In the genomic region with DNA sequence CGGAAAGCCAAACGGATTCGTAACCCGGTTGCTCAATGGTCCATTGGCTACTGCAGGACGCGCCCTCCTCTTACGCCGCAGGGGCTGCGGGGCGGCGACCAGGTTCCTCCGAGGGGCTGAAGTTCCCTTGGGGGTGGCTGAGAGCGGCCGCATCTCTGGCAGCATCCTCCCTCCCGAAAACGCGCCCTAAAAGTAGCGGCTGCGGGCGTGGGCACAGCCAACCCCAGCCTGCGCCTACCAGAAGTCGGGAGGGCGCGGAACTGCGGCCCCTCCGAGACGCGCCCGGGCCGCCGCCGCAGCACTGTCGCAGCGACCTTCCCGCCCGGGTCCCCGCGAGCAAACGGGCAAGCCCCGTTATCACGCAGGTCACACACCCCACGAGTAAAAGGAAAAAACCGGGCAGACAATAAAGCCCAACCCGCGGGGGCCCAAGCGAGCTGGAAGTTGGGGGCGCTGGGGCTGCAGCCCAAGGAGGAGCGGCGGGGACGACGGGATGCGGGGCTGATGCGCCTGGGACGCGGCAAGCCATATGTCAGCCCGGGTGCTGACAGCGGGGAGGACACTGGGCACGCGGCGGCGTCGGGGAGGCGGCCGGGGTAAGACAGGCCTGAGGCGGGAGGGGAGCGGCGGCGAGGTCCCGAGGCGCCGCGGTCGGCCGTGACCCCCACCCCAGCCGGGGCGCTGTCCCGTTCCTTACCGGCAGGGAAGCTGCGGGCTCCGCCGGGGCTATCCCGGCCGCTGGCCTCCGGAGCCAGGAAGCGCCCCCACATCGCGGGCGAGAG, we compare ENCODE assay signal across 8 cellular contexts. TPM values are rescaled to one million over a fixed set of nuclear protein-coding genes. Genes with fewer than 3 reads are reported as not detected.
DNase-seq lines count a peak whose midpoint lies in the region; ATAC-seq and TF ChIP-seq lines count a peak whose summit lies in the region.

No MANE protein-coding gene starts in this region.

- H3K27me3 ChIP-seq in OCI-LY1 (ENCODE audit: insufficient read depth, low read length) (no peaks in the 10 kb centered on the region), upper lobe of right lung (no peaks in the 10 kb centered on the region)

- peak overlapping the region; percentile 72 for H3K9ac ChIP-seq in OCI-LY1 (ENCODE audit: low read length)

- intact Hi-C loops in upper lobe of right lung (cut with DNase I): no loop called here

- H3K9me3 ChIP-seq in OCI-LY1 (ENCODE audit: low read length): no peaks in the 10 kb centered on the region
- no peaks in the 10 kb centered on the region for H3K9me3 ChIP-seq in upper lobe of right lung

- H3K4me3 Mint-ChIP-seq in neural crest cell: peak overlapping the region; percentile 93

- DNase-seq in AML-193 (lab: John Stamatoyannopoulos, UW) (peak; percentile 46 to 48), fibroblast of the aortic adventitia (ENCODE audit: low read depth) (peak; percentile 56), neural crest cell (ENCODE audit: low read depth, low spot score) (peak; percentile 37), upper lobe of right lung (peak; percentile 72)
- peak; percentile 22 for DNase-seq in activated T-helper 9 cell treated with anti-CD3 and anti-CD28 coated beads, Interleukin-2, amount 50 U/mL, for 16 hours (ENCODE audit: low read depth)

- peaks cover 26% of the 10 kb centered on the region for H3K4me1 ChIP-seq in OCI-LY1 (ENCODE audit: insufficient read depth, low read length, severe bottlenecking)
- peaks cover 21% of the 10 kb centered on the region for H3K4me1 ChIP-seq in upper lobe of right lung

- H3K36me3 Mint-ChIP-seq in neural crest cell (ENCODE audit: low read depth): no peaks in the 10 kb centered on the region

- peaks cover 21% of the 10 kb centered on the region for H3K4me1 Mint-ChIP-seq in neural crest cell

- peak overlapping the region; percentile 78 for H3K4me2 ChIP-seq in OCI-LY1 (ENCODE audit: low read length)

- H3F3A ChIP-seq in OCI-LY1 (ENCODE audit: insufficient read depth, low read length): no peaks in the 10 kb centered on the region

- peak overlapping the region; percentile 83 for H3K4me3 ChIP-seq in OCI-LY1 (ENCODE audit: low read depth, low read length, poor library complexity, severe bottlenecking)
- peak overlapping the region; percentile 82 for H3K4me3 ChIP-seq in fibroblast of the aortic adventitia (ENCODE audit: low read depth, low read length)
- H3K4me3 ChIP-seq in upper lobe of right lung: peak overlapping the region; percentile 90

- TF ChIP-seq CTCF in OCI-LY1 (IDR thresholded peaks at IDR 0.05; ENCODE audit: low read length): no peak
- TF ChIP-seq CTCF in fibroblast of the aortic adventitia (IDR thresholded peaks at IDR 0.05; ENCODE audit: insufficient read depth, low read length): peak; percentile 14
- peak; percentile 37 for TF ChIP-seq CTCF in neural crest cell (conservative IDR thresholded peaks at IDR 0.05)
- TF ChIP-seq CTCF in upper lobe of right lung (IDR thresholded peaks at IDR 0.05): peak; percentile 20

- no peaks in the 10 kb centered on the region for H3K9me3 Mint-ChIP-seq in neural crest cell

- H4K20me1 ChIP-seq in OCI-LY1 (ENCODE audit: insufficient read depth, low read length): no peaks in the 10 kb centered on the region

- no peak overlapping the region for H3K27ac ChIP-seq in OCI-LY1 (ENCODE audit: low read depth, low read length, poor library complexity, severe bottlenecking)
- peak overlapping the region; percentile 90 for H3K27ac ChIP-seq in upper lobe of right lung

- H3K79me2 ChIP-seq in OCI-LY1 (ENCODE audit: insufficient read depth, low read length): no peaks in the 10 kb centered on the region

- peak overlapping the region; percentile 73 for H3K27ac Mint-ChIP-seq in neural crest cell (ENCODE audit: unreplicated experiment)

- ATAC-seq in GM18861 (IDR thresholded peaks at IDR 0.05; ENCODE audit: unreplicated experiment): peak; percentile 24
- peak; percentile 18 for ATAC-seq in HG03060 (IDR thresholded peaks at IDR 0.05; ENCODE audit: low read depth, unreplicated experiment)
- ATAC-seq in upper lobe of right lung: peak; percentile 73

- H2AFZ ChIP-seq in OCI-LY1 (ENCODE audit: low read length): no peak overlapping the region

- H3K27me3 Mint-ChIP-seq in neural crest cell (ENCODE audit: low read depth): no peaks in the 10 kb centered on the region

- H3K9me2 ChIP-seq in OCI-LY1 (ENCODE audit: low read depth, low read length): no peaks in the 10 kb centered on the region

- H3K36me3 ChIP-seq in OCI-LY1 (ENCODE audit: insufficient read depth, low read length) (no peaks in the 10 kb centered on the region), upper lobe of right lung (no peaks in the 10 kb centered on the region)

RNA-seq across cellular contexts. Expression of a gene that starts 0.7 kb away (rescaled TPM):
- total RNA-seq in fibroblast of the aortic adventitia (ENCODE audit: low replicate concordance) (10.8 and 17.1 TPM in 2 replicates), neural crest cell (16.8 and 18.1 TPM in 2 replicates), upper lobe of right lung (10.5 TPM)

Comparison
In these comparisons a context has a peak if more than half of its experiments do, and no peak if none do; other contexts are left out.
1. DNase-seq: peak in every context shown above with its lines; median percentile 72 in upper lobe of right lung; 56 in fibroblast of the aortic adventitia; 47 in AML-193; 37 in neural crest cell; 22 in activated T-helper 9 cell treated with anti-CD3 and anti-CD28 coated beads, Interleukin-2, amount 50 U/mL, for 16 hours.
2. ATAC-seq: peak in every context shown above with its lines; median percentile 73 in upper lobe of right lung; 24 in GM18861; 18 in HG03060.